Comparison of ENCODE assay signal across 1 cellular context in the genomic region with DNA sequence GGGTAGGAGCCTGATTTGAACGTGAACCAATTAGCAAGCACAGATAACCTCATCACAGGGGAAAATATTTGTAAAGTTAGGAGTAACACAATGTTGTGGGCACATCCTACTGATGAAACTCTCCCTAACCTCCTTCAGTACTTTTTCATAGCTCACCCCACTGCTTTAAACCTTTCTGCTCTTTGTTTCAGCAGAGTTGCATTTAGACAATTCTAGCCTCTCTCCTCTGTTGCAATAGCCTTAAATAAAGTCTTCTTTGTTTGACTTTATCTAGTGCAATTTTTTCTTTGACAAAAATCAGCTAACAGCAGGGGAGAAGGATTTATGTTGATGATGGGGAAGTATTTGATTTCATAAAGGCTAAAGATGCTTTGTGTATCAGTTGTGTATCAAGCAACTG.
TF ChIP-seq lines count a peak whose summit lies in the region.

No MANE protein-coding gene starts in this region.

TF ChIP-seq in HepG2, 621 proteins besides CTCF, POLR2A, EP300 and RAD21:
- no peak for TF ChIP-seq BORCS8-MEF2B (CRISPR knock-in tag; IDR thresholded peaks at IDR 0.05)
- TF ChIP-seq CEBPG (CRISPR knock-in tag; IDR thresholded peaks at IDR 0.05): 0 out of 2 replicates have a peak, but pooled peaks have one; percentile 25
- no peak for TF ChIP-seq ZFP36 (IDR thresholded peaks at IDR 0.05; ENCODE audit: borderline replicate concordance, low read depth, low read length, partially characterized antibody)
- no peak for TF ChIP-seq ZNF235 (CRISPR knock-in tag; IDR thresholded peaks at IDR 0.05; ENCODE audit: borderline replicate concordance)
TF ChIP-seq in HepG2: peak in this region for 1.
